In genomic region chr3:169496402-169496801, GRCh38 we compare ENCODE assay signal across 4 cellular contexts.
TF ChIP-seq lines count a peak whose summit lies in the region.

No MANE protein-coding gene starts in this region.

TF ChIP-seq in liver, 16 proteins besides CTCF, POLR2A, EP300 and RAD21:
- TF ChIP-seq NR2F2 (IDR thresholded peaks at IDR 0.05) (peak; percentile 56), RXRA (IDR thresholded peaks at IDR 0.05) (no peak)

TF ChIP-seq in HepG2, 621 proteins besides CTCF, POLR2A, EP300 and RAD21:
- TF ChIP-seq UBTF (CRISPR knock-in tag; IDR thresholded peaks at IDR 0.05): no peak
- no peak for TF ChIP-seq ZBTB39 (CRISPR knock-in tag; IDR thresholded peaks at IDR 0.05)
- no peak for TF ChIP-seq ZNF883 (CRISPR knock-in tag; IDR thresholded peaks at IDR 0.05; ENCODE audit: not compliant biosample characterization)
- no peak for TF ChIP-seq CSRNP1 (CRISPR knock-in tag; IDR thresholded peaks at IDR 0.05)
- TF ChIP-seq THAP11 (CRISPR knock-in tag; IDR thresholded peaks at IDR 0.05): no peak
- no peak for TF ChIP-seq SPEN (CRISPR knock-in tag; IDR thresholded peaks at IDR 0.05; ENCODE audit: low read depth)
- no peak for TF ChIP-seq ZNF766 (CRISPR knock-in tag; IDR thresholded peaks at IDR 0.05; ENCODE audit: borderline replicate concordance)
- TF ChIP-seq EZH2 (conservative IDR thresholded peaks at IDR 0.05; ENCODE audit: low read depth, low read length): no peak

TF ChIP-seq in WTC11, 78 proteins besides CTCF, POLR2A, EP300 and RAD21:
- TF ChIP-seq ZNF423 (CRISPR knock-in tag; IDR thresholded peaks at IDR 0.05): no peak
- TF ChIP-seq IRF1 (CRISPR knock-in tag; IDR thresholded peaks at IDR 0.05): no peak
- no peak for TF ChIP-seq ZNF232 (CRISPR knock-in tag; IDR thresholded peaks at IDR 0.05)
- TF ChIP-seq E2F4 (CRISPR knock-in tag; IDR thresholded peaks at IDR 0.05; ENCODE audit: borderline replicate concordance, low read depth): no peak

TF ChIP-seq in endothelial cell of umbilical vein, 7 proteins besides CTCF, POLR2A, EP300 and RAD21:
- TF ChIP-seq FOS (IDR thresholded peaks at IDR 0.05; ENCODE audit: borderline replicate concordance, insufficient read depth, low read length) (peak; percentile 24), POLR2AphosphoS5 (IDR thresholded peaks at IDR 0.05; ENCODE audit: insufficient read depth, low read depth, low read length) (peak; percentile 91), MAX (IDR thresholded peaks at IDR 0.05; ENCODE audit: insufficient read depth, insufficient read length) (no peak), EZH2 (IDR thresholded peaks at IDR 0.05; ENCODE audit: borderline replicate concordance, low read depth, low read length, severe bottlenecking) (no peak), MYC (IDR thresholded peaks at IDR 0.05; ENCODE audit: low read depth, low read length) (no peak), GATA2 (IDR thresholded peaks at IDR 0.05; ENCODE audit: insufficient read depth, insufficient read length, low read depth, low read length) (peak; percentile 99), JUN (IDR thresholded peaks at IDR 0.05; ENCODE audit: borderline replicate concordance, insufficient read depth, insufficient read length, low read depth) (no peak)
TF ChIP-seq in endothelial cell of umbilical vein: peak in this region for 3.
